19 cellular contexts compared by ENCODE assay signal in the genomic region with DNA sequence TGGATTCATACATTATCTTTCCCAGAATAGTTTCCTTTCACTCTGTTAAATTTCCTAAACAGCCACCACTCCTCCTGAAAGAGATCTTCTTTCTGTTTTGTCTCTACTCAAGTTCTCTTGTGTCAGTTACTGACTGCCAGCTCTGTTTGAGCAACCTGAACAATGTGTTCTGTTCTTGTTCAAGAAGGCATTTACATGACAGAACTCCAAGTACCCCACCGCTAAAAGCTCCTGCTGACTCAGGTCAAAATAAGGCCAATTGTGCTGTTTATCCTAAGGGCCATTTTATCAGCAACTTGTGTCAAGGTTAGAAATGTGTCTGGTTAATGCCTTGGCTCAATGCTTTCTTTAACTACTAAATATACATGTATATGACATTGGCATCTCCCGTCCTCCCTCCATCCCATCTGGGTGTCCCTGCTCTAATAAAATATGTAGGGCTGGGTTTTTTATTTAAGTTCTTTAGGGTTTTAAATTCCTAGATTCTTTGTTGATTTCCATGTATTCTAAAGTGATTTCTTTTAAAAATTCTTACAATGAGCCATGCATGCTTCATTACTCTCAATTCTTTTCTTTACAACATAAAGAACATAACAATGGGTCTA.
DNase-seq lines count a peak whose midpoint lies in the region; ATAC-seq and TF ChIP-seq lines count a peak whose summit lies in the region.
"Had no signal": no experiment of that assay in that cellular context is flagged by ENCODE, and none has a peak within 500 bp of the region (broad histone marks: within the 10 kb centered on the region; RNA-seq: fewer than 3 reads in every experiment).

No MANE protein-coding gene starts in this region.

- H3K27me3 Mint-ChIP-seq in WTC11 (ENCODE audit: low read depth), result no peaks in the 10 kb centered on the region; the same call in 1 of the 2 replicates
- no peaks in the 10 kb centered on the region for H3K27me3 Mint-ChIP-seq in mesothelial cell of epicardium (ENCODE audit: low read depth)
- no peaks in the 10 kb centered on the region for H3K27me3 Mint-ChIP-seq in immature natural killer cell (ENCODE audit: low read depth in 3 of 3)
- H3K27me3 Mint-ChIP-seq: activated CD4-positive, alpha-beta T cell treated with anti-CD3 and anti-CD28 coated beads for 36 hours had no signal

- POLR2A ChIA-PET in WTC11 (lab: Charles Lee), result no interaction called here

- ATAC-seq in WTC11 (peak; percentile 87), Right ventricle myocardium superior (ENCODE audit: poor library complexity) (peak; percentile 96), HG03565 (IDR thresholded peaks at IDR 0.05; ENCODE audit: unreplicated experiment) (no peak)
- ATAC-seq: activated CD4-positive, alpha-beta T cell treated with anti-CD3 and anti-CD28 coated beads for 36 hours; K562 had no signal

- H3K9me3 Mint-ChIP-seq in WTC11 (peaks cover 5% of the 10 kb centered on the region), mesothelial cell of epicardium (peaks cover 30% of the 10 kb centered on the region), immature natural killer cell (peaks cover 8 to 34% (median 14%) of the 10 kb centered on the region in 6 donors)

- no peak overlapping the region for H3K27ac Mint-ChIP-seq in WTC11
- peak overlapping the region; percentile 73 for H3K27ac Mint-ChIP-seq in mesothelial cell of epicardium
- no peak overlapping the region for H3K27ac Mint-ChIP-seq in immature natural killer cell
- H3K27ac Mint-ChIP-seq: activated CD4-positive, alpha-beta T cell treated with anti-CD3 and anti-CD28 coated beads for 36 hours; activated naive CD4-positive, alpha-beta T cell treated with anti-CD3 and anti-CD28 coated beads for 36 hours had no signal

- CTCF ChIA-PET in WTC11 (lab: Charles Lee), result no interaction called here

- TF ChIP-seq CTCF in WTC11 (IDR thresholded peaks at IDR 0.05), result no peak
- TF ChIP-seq CTCF in mesothelial cell of epicardium (IDR thresholded peaks at IDR 0.05; ENCODE audit: unreplicated experiment), result no peak

- H3K4me1 Mint-ChIP-seq in WTC11 (peaks cover 13% of the 10 kb centered on the region), mesothelial cell of epicardium (peaks cover 26% of the 10 kb centered on the region), immature natural killer cell (no peaks in the 10 kb centered on the region)
- H3K4me1 Mint-ChIP-seq: activated CD4-positive, alpha-beta T cell treated with anti-CD3 and anti-CD28 coated beads for 36 hours had no signal

- no peak for DNase-seq in WTC11 (ENCODE audit: low spot score)
- no peak for DNase-seq in Right ventricle myocardium superior
- no peak for DNase-seq in mesothelial cell of epicardium (ENCODE audit: low spot score in 2 of 2, unreplicated experiment in 2 of 2)
- peak; percentile 17 for DNase-seq in smooth muscle cell of the brain vasculature (ENCODE audit: low read depth, low spot score)
- no peak for DNase-seq in immature natural killer cell
- DNase-seq in COLO668 (lab: John Stamatoyannopoulos, UW; ENCODE audit: unreplicated experiment), result no peak
- no peak for DNase-seq in DMS53 treated with DMSO at 0.1 percent for 48 hours (lab: John Stamatoyannopoulos, UW; ENCODE audit: unreplicated experiment)
- DNase-seq: activated CD4-positive, alpha-beta T cell treated with anti-CD3 and anti-CD28 coated beads for 36 hours; activated CD8-positive, alpha-beta memory T cell treated with anti-CD3 and anti-CD28 coated beads, Interleukin-2, amount 50 U/mL, for 4 hours; activated naive CD4-positive, alpha-beta T cell treated with anti-CD3 and anti-CD28 coated beads for 36 hours; brain microvascular endothelial cell; NCI-H1092 treated with DMSO at 0.1 percent for 48 hours; NCI-H446; SIG-M5; spleen; stimulated activated naive CD4-positive, alpha-beta T cell; T-helper 9 cell had no signal

- H3K36me3 Mint-ChIP-seq in WTC11 (peaks cover 6% of the 10 kb centered on the region), mesothelial cell of epicardium (peaks cover 7% of the 10 kb centered on the region), immature natural killer cell (no peaks in the 10 kb centered on the region)

- intact Hi-C loops in Right ventricle myocardium superior (cut with DNase I), result no loop called here

- H3K4me3 Mint-ChIP-seq in WTC11 (no peak overlapping the region), mesothelial cell of epicardium (peak overlapping the region; percentile 10), immature natural killer cell (no peak overlapping the region)
- H3K4me3 Mint-ChIP-seq: activated CD4-positive, alpha-beta T cell treated with anti-CD3 and anti-CD28 coated beads for 36 hours; activated naive CD4-positive, alpha-beta T cell treated with anti-CD3 and anti-CD28 coated beads for 36 hours had no signal

TF ChIP-seq in WTC11, 78 proteins besides CTCF, POLR2A, EP300 and RAD21 (continues in another document):
- TF ChIP-seq, protein P1, sequence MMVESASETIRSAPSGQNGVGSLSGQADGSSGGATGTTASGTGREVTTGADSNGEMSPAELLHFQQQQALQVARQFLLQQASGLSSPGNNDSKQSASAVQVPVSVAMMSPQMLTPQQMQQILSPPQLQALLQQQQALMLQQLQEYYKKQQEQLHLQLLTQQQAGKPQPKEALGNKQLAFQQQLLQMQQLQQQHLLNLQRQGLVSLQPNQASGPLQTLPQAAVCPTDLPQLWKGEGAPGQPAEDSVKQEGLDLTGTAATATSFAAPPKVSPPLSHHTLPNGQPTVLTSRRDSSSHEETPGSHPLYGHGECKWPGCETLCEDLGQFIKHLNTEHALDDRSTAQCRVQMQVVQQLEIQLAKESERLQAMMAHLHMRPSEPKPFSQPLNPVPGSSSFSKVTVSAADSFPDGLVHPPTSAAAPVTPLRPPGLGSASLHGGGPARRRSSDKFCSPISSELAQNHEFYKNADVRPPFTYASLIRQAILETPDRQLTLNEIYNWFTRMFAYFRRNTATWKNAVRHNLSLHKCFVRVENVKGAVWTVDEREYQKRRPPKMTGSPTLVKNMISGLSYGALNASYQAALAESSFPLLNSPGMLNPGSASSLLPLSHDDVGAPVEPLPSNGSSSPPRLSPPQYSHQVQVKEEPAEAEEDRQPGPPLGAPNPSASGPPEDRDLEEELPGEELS (CRISPR knock-in tag; IDR thresholded peaks at IDR 0.05), result no peak
- TF ChIP-seq TEAD1 (CRISPR knock-in tag; IDR thresholded peaks at IDR 0.05) (no peak), JAZF1 (CRISPR knock-in tag; IDR thresholded peaks at IDR 0.05) (no peak), EMX1 (CRISPR knock-in tag; IDR thresholded peaks at IDR 0.05) (no peak), MYBL2 (CRISPR knock-in tag; IDR thresholded peaks at IDR 0.05) (no peak), ELF4 (CRISPR knock-in tag; IDR thresholded peaks at IDR 0.05; ENCODE audit: low read depth) (no peak), FOXK1 (CRISPR knock-in tag; IDR thresholded peaks at IDR 0.05) (no peak), ZNF396 (CRISPR knock-in tag; IDR thresholded peaks at IDR 0.05; ENCODE audit: borderline replicate concordance) (no peak), SP1 (CRISPR knock-in tag; conservative IDR thresholded peaks at IDR 0.05) (no peak)
- TF ChIP-seq, protein P2, sequence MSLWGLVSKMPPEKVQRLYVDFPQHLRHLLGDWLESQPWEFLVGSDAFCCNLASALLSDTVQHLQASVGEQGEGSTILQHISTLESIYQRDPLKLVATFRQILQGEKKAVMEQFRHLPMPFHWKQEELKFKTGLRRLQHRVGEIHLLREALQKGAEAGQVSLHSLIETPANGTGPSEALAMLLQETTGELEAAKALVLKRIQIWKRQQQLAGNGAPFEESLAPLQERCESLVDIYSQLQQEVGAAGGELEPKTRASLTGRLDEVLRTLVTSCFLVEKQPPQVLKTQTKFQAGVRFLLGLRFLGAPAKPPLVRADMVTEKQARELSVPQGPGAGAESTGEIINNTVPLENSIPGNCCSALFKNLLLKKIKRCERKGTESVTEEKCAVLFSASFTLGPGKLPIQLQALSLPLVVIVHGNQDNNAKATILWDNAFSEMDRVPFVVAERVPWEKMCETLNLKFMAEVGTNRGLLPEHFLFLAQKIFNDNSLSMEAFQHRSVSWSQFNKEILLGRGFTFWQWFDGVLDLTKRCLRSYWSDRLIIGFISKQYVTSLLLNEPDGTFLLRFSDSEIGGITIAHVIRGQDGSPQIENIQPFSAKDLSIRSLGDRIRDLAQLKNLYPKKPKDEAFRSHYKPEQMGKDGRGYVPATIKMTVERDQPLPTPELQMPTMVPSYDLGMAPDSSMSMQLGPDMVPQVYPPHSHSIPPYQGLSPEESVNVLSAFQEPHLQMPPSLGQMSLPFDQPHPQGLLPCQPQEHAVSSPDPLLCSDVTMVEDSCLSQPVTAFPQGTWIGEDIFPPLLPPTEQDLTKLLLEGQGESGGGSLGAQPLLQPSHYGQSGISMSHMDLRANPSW (CRISPR knock-in tag; conservative IDR thresholded peaks at IDR 0.05; ENCODE audit: low read depth), result no peak
- TF ChIP-seq, protein P3, sequence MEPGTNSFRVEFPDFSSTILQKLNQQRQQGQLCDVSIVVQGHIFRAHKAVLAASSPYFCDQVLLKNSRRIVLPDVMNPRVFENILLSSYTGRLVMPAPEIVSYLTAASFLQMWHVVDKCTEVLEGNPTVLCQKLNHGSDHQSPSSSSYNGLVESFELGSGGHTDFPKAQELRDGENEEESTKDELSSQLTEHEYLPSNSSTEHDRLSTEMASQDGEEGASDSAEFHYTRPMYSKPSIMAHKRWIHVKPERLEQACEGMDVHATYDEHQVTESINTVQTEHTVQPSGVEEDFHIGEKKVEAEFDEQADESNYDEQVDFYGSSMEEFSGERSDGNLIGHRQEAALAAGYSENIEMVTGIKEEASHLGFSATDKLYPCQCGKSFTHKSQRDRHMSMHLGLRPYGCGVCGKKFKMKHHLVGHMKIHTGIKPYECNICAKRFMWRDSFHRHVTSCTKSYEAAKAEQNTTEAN (CRISPR knock-in tag; IDR thresholded peaks at IDR 0.05), result no peak
